11 cellular contexts compared by ENCODE assay signal in genomic region chr16:67429799-67430503, GRCh38. TPM values are rescaled to one million over a fixed set of nuclear protein-coding genes. Genes with fewer than 3 reads are reported as not detected.
DNase-seq lines count a peak whose midpoint lies in the region; ATAC-seq and TF ChIP-seq lines count a peak whose summit lies in the region.
"Had no signal": no experiment of that assay in that cellular context is flagged by ENCODE, and none has a peak within 500 bp of the region (broad histone marks: within the 10 kb centered on the region; RNA-seq: fewer than 3 reads in every experiment).

No MANE protein-coding gene starts in this region.

- H3K4me1 Mint-ChIP-seq in activated naive CD4-positive, alpha-beta T cell treated with anti-CD3 and anti-CD28 coated beads for 36 hours (ENCODE audit: low read depth): peaks cover 10% of the 10 kb centered on the region
- peaks cover 38% of the 10 kb centered on the region for H3K4me1 Mint-ChIP-seq in brain

- peak overlapping the region; percentile 77 for H3K4me3 Mint-ChIP-seq in activated naive CD4-positive, alpha-beta T cell treated with anti-CD3 and anti-CD28 coated beads for 36 hours
- H3K4me3 Mint-ChIP-seq in brain: peak overlapping the region; percentile 78 to 86 (median 82)

- H3K27me3 ChIP-seq in upper lobe of right lung: peaks cover 1% of the 10 kb centered on the region

- H3K36me3 Mint-ChIP-seq in activated naive CD4-positive, alpha-beta T cell treated with anti-CD3 and anti-CD28 coated beads for 36 hours (ENCODE audit: low read depth): no peaks in the 10 kb centered on the region
- no peaks in the 10 kb centered on the region for H3K36me3 Mint-ChIP-seq in activated naive CD4-positive, alpha-beta T cell treated with anti-CD3 and anti-CD28 coated beads, Interleukin-2, amount 50 U/mL, for 72 hours
- H3K36me3 Mint-ChIP-seq in brain: no peaks in the 10 kb centered on the region

- H3K9me3 Mint-ChIP-seq in activated naive CD4-positive, alpha-beta T cell treated with anti-CD3 and anti-CD28 coated beads for 36 hours: no peaks in the 10 kb centered on the region
- no peaks in the 10 kb centered on the region for H3K9me3 Mint-ChIP-seq in activated naive CD4-positive, alpha-beta T cell treated with anti-CD3 and anti-CD28 coated beads, Interleukin-2, amount 50 U/mL, for 72 hours
- H3K9me3 Mint-ChIP-seq in brain: no peaks in the 10 kb centered on the region

- H3K36me3 ChIP-seq in mucosa of descending colon (ENCODE audit: low read depth): no peaks in the 10 kb centered on the region
- H3K36me3 ChIP-seq in upper lobe of right lung: no peaks in the 10 kb centered on the region

- TF ChIP-seq CTCF in brain (conservative IDR thresholded peaks at IDR 0.05): no peak
- no peak for TF ChIP-seq CTCF in mucosa of descending colon (IDR thresholded peaks at IDR 0.05)
- no peak for TF ChIP-seq CTCF in upper lobe of right lung (IDR thresholded peaks at IDR 0.05)

- H3K27me3 Mint-ChIP-seq in activated naive CD4-positive, alpha-beta T cell treated with anti-CD3 and anti-CD28 coated beads for 36 hours (ENCODE audit: low read depth): peaks cover 31% of the 10 kb centered on the region
- H3K27me3 Mint-ChIP-seq in brain: peaks cover 70% of the 10 kb centered on the region

- no peak overlapping the region for H3K27ac ChIP-seq in upper lobe of right lung

- intact Hi-C loops in activated naive CD4-positive, alpha-beta T cell treated with anti-CD3 and anti-CD28 coated beads for 36 hours (cut with micrococcal nuclease): no loop called here
- intact Hi-C loops in mucosa of descending colon (cut with DNase I, micrococcal nuclease) (loop anchor here in 1 of 2 donors (5.0 kb wide), 1 partner anchor 32 kb away; no protein-coding TSS in a partner anchor), upper lobe of right lung (cut with DNase I) (no loop called here)

- DNase-seq in activated naive CD4-positive, alpha-beta T cell treated with anti-CD3 and anti-CD28 coated beads for 36 hours: no peak
- no peak for DNase-seq in activated naive CD4-positive, alpha-beta T cell treated with anti-CD3 and anti-CD28 coated beads, Interleukin-2, amount 50 U/mL, for 72 hours (ENCODE audit: low spot score in 2 of 2)
- no peak for DNase-seq in mucosa of descending colon
- no peak for DNase-seq in upper lobe of right lung
- no peak for DNase-seq in HCEC 1CT
- DNase-seq in stimulated activated CD4-positive, alpha-beta T cell treated with anti-CD3 and anti-CD28 coated beads, Interleukin-2, amount 100 ng/mL, for 24 hours: no peak
- DNase-seq: GOT3, NCI-H187 had no signal

- H3K4me1 ChIP-seq in mucosa of descending colon (ENCODE audit: low read depth): peaks cover 15% of the 10 kb centered on the region
- H3K4me1 ChIP-seq in upper lobe of right lung: peaks cover 22% of the 10 kb centered on the region

- no peaks in the 10 kb centered on the region for H3K9me3 ChIP-seq in mucosa of descending colon
- no peaks in the 10 kb centered on the region for H3K9me3 ChIP-seq in upper lobe of right lung

- peak overlapping the region; percentile 63 for H3K4me3 ChIP-seq in mucosa of descending colon
- H3K4me3 ChIP-seq in upper lobe of right lung: peak overlapping the region; percentile 50

- CTCF ChIA-PET in activated naive CD4-positive, alpha-beta T cell treated with anti-CD3 and anti-CD28 coated beads for 36 hours (lab: Charles Lee): interaction anchor here (1.1 to 3.9 kb wide), 4 partner anchors 22 to 186 kb away, joined by 3 to 30 read pairs (median 14); no protein-coding TSS in a partner anchor

- no peak overlapping the region for H3K27ac Mint-ChIP-seq in activated naive CD4-positive, alpha-beta T cell treated with anti-CD3 and anti-CD28 coated beads for 36 hours
- H3K27ac Mint-ChIP-seq in activated naive CD4-positive, alpha-beta T cell treated with anti-CD3 and anti-CD28 coated beads, Interleukin-2, amount 50 U/mL, for 72 hours: no peak overlapping the region
- peak overlapping the region in 1 of 5 experiments; percentile 43 for H3K27ac Mint-ChIP-seq in brain

- no peak for ATAC-seq in activated naive CD4-positive, alpha-beta T cell treated with anti-CD3 and anti-CD28 coated beads, Interleukin-2, amount 50 U/mL, for 72 hours
- ATAC-seq in mucosa of descending colon: peak; percentile 0
- ATAC-seq in upper lobe of right lung: no peak
- no peak for ATAC-seq in GM19467 (IDR thresholded peaks at IDR 0.05; ENCODE audit: unreplicated experiment)

RNA-seq across cellular contexts. Expression of gene HSD11B2, which starts 1.0 kb away (rescaled TPM):
- total RNA-seq in activated naive CD4-positive, alpha-beta T cell treated with anti-CD3 and anti-CD28 coated beads for 36 hours: 1 to 10 TPM in 1 of 2 experiments, under 1 TPM in 1; 0.86 to 1.1 TPM
- 1 to 10 TPM; 1.3 to 2.7 TPM for total RNA-seq in activated naive CD4-positive, alpha-beta T cell treated with anti-CD3 and anti-CD28 coated beads, Interleukin-2, amount 50 U/mL, for 72 hours
- 47.9 TPM for polyA plus RNA-seq in brain (ENCODE audit: insufficient read depth, low read depth, low replicate concordance)
- total RNA-seq in mucosa of descending colon: 100 to 1,000 TPM; 322 to 765 (median 646) TPM
- total RNA-seq in upper lobe of right lung: 2.2 TPM
- total RNA-seq: lung microvascular endothelial cell had no signal

RNA-seq across cellular contexts. Expression of gene ZDHHC1, which starts 13.7 kb away (rescaled TPM):
- under 1 TPM; 0.12 to 0.32 TPM for total RNA-seq in activated naive CD4-positive, alpha-beta T cell treated with anti-CD3 and anti-CD28 coated beads for 36 hours
- 1 to 10 TPM in 1 of 2 donors, under 1 TPM in 1; 0.23 to 2.4 TPM for total RNA-seq in activated naive CD4-positive, alpha-beta T cell treated with anti-CD3 and anti-CD28 coated beads, Interleukin-2, amount 50 U/mL, for 72 hours
- 10.6 TPM for polyA plus RNA-seq in brain (ENCODE audit: insufficient read depth, low read depth, low replicate concordance)
- 10 to 100 TPM in 1 of 3 donors, 1 to 10 TPM in 2; 9.2 to 12.3 (median 10.0) TPM for total RNA-seq in mucosa of descending colon
- total RNA-seq in upper lobe of right lung: 11.1 TPM

RNA-seq across cellular contexts. Expression of gene TPPP3, which starts 36.7 kb away (rescaled TPM):
- not detected for total RNA-seq in activated naive CD4-positive, alpha-beta T cell treated with anti-CD3 and anti-CD28 coated beads for 36 hours
- not detected for total RNA-seq in activated naive CD4-positive, alpha-beta T cell treated with anti-CD3 and anti-CD28 coated beads, Interleukin-2, amount 50 U/mL, for 72 hours
- polyA plus RNA-seq in brain (ENCODE audit: insufficient read depth, low read depth, low replicate concordance): 438 TPM
- total RNA-seq in mucosa of descending colon (10 to 100 TPM in 1 of 3 donors, 1 to 10 TPM in 2; 3.8 to 23.8 (median 4.8) TPM), upper lobe of right lung (29.7 TPM)
- total RNA-seq: lung microvascular endothelial cell had no signal

RNA-seq across cellular contexts. Expression of gene ATP6V0D1, which starts 51.0 kb away (rescaled TPM):
- total RNA-seq in activated naive CD4-positive, alpha-beta T cell treated with anti-CD3 and anti-CD28 coated beads for 36 hours: 10 to 100 TPM; 11.9 to 15.3 TPM
- total RNA-seq in activated naive CD4-positive, alpha-beta T cell treated with anti-CD3 and anti-CD28 coated beads, Interleukin-2, amount 50 U/mL, for 72 hours: 10 to 100 TPM; 20.4 to 22.5 TPM
- polyA plus RNA-seq in brain (ENCODE audit: insufficient read depth, low read depth, low replicate concordance): 208 TPM
- total RNA-seq in mucosa of descending colon: 100 to 1,000 TPM; 152 to 253 (median 228) TPM
- total RNA-seq in upper lobe of right lung: 143 TPM

RNA-seq across cellular contexts. Expression of gene AGRP, which starts 53.4 kb away (rescaled TPM):
- not detected for total RNA-seq in activated naive CD4-positive, alpha-beta T cell treated with anti-CD3 and anti-CD28 coated beads for 36 hours
- total RNA-seq in activated naive CD4-positive, alpha-beta T cell treated with anti-CD3 and anti-CD28 coated beads, Interleukin-2, amount 50 U/mL, for 72 hours: under 1 TPM in 1 of 2 donors, not detected in 1; 0.64 TPM
- 0.49 TPM for polyA plus RNA-seq in brain (ENCODE audit: insufficient read depth, low read depth, low replicate concordance)
- total RNA-seq in mucosa of descending colon (not detected), upper lobe of right lung (4.9 TPM)
- total RNA-seq: lung microvascular endothelial cell had no signal

Comparison
In these comparisons a context has a peak if more than half of its experiments do, and no peak if none do; other contexts are left out.
1. RNA of gene HSD11B2, which starts 1.0 kb away (total RNA-seq): 322 to 765 TPM in mucosa of descending colon; 1.3 to 2.7 TPM in activated naive CD4-positive, alpha-beta T cell treated with anti-CD3 and anti-CD28 coated beads, Interleukin-2, amount 50 U/mL, for 72 hours, 2.2 TPM in upper lobe of right lung (single experiment) and 0.86 to 1.1 TPM in activated naive CD4-positive, alpha-beta T cell treated with anti-CD3 and anti-CD28 coated beads for 36 hours; every median in the first group is over 10 times any median in the second.
2. RNA of gene TPPP3, which starts 36.7 kb away (total RNA-seq): 29.7 TPM in upper lobe of right lung (single experiment) and 3.8 to 23.8 TPM in mucosa of descending colon; not detected in activated naive CD4-positive, alpha-beta T cell treated with anti-CD3 and anti-CD28 coated beads for 36 hours and not detected in activated naive CD4-positive, alpha-beta T cell treated with anti-CD3 and anti-CD28 coated beads, Interleukin-2, amount 50 U/mL, for 72 hours; every median in the first group is over 4 times any median in the second.